In the genomic region with DNA sequence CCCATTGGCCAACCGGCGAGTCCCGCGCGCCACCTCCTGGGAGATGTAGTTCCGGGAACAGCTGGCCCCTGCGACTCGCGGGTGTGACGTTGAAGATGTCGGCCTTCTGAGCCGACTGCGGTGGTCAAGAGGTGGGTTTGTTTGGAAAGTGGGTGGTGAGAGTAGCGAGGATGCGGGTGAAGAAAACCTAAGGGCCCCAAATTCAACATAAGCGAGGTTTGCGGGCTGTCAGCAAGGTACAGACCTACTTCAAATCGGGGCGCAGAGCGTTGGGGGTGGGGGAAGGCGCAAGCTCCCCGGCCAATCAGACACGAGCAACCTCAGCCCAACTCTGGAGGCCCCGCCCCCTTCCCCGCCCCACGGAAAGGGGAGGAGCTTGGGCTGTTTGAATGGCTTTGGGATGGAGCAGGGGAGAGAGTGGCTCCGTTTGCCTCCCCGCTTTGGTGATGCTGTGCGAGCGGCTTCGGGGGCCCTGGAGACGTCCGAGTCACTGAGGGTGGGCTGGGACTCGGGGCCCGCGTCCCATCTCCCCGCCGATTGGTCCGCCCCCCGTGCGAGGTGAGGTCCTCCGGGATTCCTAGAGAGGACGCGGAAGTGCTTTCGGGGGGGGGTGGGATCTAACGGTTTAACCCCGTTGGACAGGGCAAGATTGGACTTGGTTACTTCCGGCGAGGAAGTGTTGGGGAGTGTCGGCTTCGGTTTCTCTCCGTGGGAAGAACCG, we compare ENCODE assay signal across 1 cellular context.
TF ChIP-seq lines count a peak whose summit lies in the region.

TSS of gene ZKSCAN5 (plus strand) at position 60 of the 721 bp plus-strand sequence. CDS start 1,383 bp downstream, outside the sequence.

TF ChIP-seq in K562, 482 proteins besides CTCF, POLR2A, EP300 and RAD21 (continued from another document and continues in another):
- 0 out of 4 replicates have a peak, but pooled peaks of 1 of the 2 experiments have one; percentile 41 for TF ChIP-seq BCLAF1 (IDR thresholded peaks at IDR 0.05; ENCODE audit: borderline replicate concordance in 1 of 2, control insufficient read depth in 1 of 2, low read depth in 2 of 2, low read length in 1 of 2)
- no peak; the same call in 1 of the 2 replicates for TF ChIP-seq SMAD3 (CRISPR knock-in tag; conservative IDR thresholded peaks at IDR 0.05)
- peak; percentile 78 for TF ChIP-seq L3MBTL2 (IDR thresholded peaks at IDR 0.05)
- no peak for TF ChIP-seq XRCC5 (IDR thresholded peaks at IDR 0.05; ENCODE audit: low read depth, low read length)
- no peak for TF ChIP-seq ZNF699 (CRISPR knock-in tag; IDR thresholded peaks at IDR 0.05; ENCODE audit: insufficient replicate concordance)
- no peak for TF ChIP-seq ESRRB (CRISPR knock-in tag; IDR thresholded peaks at IDR 0.05; ENCODE audit: borderline replicate concordance)
- peak; percentile 75; the same call in 1 of the 2 replicates for TF ChIP-seq FOXK1 (CRISPR knock-in tag; IDR thresholded peaks at IDR 0.05; ENCODE audit: borderline replicate concordance)
- peak; percentile 59; the same call in 1 of the 2 replicates for TF ChIP-seq TOE1 (IDR thresholded peaks at IDR 0.05; ENCODE audit: borderline replicate concordance)
- no peak for TF ChIP-seq TOE1 (CRISPR knock-in tag; IDR thresholded peaks at IDR 0.05; ENCODE audit: borderline replicate concordance, low read depth)
- TF ChIP-seq KLF13 (tag; IDR thresholded peaks at IDR 0.05; ENCODE audit: borderline replicate concordance, low read depth): peak; percentile 29; the same call in 1 of the 2 replicates
- TF ChIP-seq MTF1 (CRISPR knock-in tag; IDR thresholded peaks at IDR 0.05; ENCODE audit: borderline replicate concordance): no peak
- no peak for TF ChIP-seq STAT5B (CRISPR knock-in tag; IDR thresholded peaks at IDR 0.05)
- TF ChIP-seq CHD1 (IDR thresholded peaks at IDR 0.05; ENCODE audit: low read length): no peak
- TF ChIP-seq TAF7 (tag; IDR thresholded peaks at IDR 0.05): peak; percentile 91
- TF ChIP-seq FOXP1 (CRISPR knock-in tag; IDR thresholded peaks at IDR 0.05): no peak; the same call in 1 of the 2 replicates
- peak; percentile 70 for TF ChIP-seq ARHGAP35 (IDR thresholded peaks at IDR 0.05; ENCODE audit: partially characterized antibody)
- no peak for TF ChIP-seq ADNP (tag; IDR thresholded peaks at IDR 0.05)
- peak in 1 of 2 experiments; percentile 28; a peak in 1 of 4 replicates for TF ChIP-seq TEAD1 (CRISPR knock-in tag; IDR thresholded peaks at IDR 0.05)
- TF ChIP-seq ELF2 (CRISPR knock-in tag; IDR thresholded peaks at IDR 0.05): peak; percentile 99
- TF ChIP-seq ZNF354B (CRISPR knock-in tag; IDR thresholded peaks at IDR 0.05): no peak
- TF ChIP-seq, protein P1, sequence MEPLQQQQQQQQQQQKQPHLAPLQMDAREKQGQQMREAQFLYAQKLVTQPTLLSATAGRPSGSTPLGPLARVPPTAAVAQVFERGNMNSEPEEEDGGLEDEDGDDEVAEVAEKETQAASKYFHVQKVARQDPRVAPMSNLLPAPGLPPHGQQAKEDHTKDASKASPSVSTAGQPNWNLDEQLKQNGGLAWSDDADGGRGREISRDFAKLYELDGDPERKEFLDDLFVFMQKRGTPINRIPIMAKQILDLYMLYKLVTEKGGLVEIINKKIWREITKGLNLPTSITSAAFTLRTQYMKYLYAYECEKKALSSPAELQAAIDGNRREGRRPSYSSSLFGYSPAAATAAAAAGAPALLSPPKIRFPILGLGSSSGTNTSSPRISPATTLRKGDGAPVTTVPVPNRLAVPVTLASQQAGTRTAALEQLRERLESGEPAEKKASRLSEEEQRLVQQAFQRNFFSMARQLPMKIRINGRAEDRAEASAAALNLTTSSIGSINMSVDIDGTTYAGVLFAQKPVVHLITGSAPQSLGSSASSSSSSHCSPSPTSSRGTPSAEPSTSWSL (CRISPR knock-in tag; IDR thresholded peaks at IDR 0.05; ENCODE audit: borderline replicate concordance): no peak
- TF ChIP-seq MCM3 (IDR thresholded peaks at IDR 0.05): no peak
- TF ChIP-seq, protein P2, sequence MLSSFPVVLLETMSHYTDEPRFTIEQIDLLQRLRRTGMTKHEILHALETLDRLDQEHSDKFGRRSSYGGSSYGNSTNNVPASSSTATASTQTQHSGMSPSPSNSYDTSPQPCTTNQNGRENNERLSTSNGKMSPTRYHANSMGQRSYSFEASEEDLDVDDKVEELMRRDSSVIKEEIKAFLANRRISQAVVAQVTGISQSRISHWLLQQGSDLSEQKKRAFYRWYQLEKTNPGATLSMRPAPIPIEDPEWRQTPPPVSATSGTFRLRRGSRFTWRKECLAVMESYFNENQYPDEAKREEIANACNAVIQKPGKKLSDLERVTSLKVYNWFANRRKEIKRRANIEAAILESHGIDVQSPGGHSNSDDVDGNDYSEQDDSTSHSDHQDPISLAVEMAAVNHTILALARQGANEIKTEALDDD (IDR thresholded peaks at IDR 0.05): peak; percentile 32; the same call in 1 of the 2 replicates
- TF ChIP-seq ZNF785 (CRISPR knock-in tag; IDR thresholded peaks at IDR 0.05): no peak
- peak; percentile 73 for TF ChIP-seq HDAC2 (IDR thresholded peaks at IDR 0.05)
- TF ChIP-seq HOXB6 (CRISPR knock-in tag; IDR thresholded peaks at IDR 0.05; ENCODE audit: borderline replicate concordance): no peak
- no peak for TF ChIP-seq BRF1 (IDR thresholded peaks at IDR 0.05; ENCODE audit: borderline replicate concordance, extremely low read depth, insufficient read length)
- no peak for TF ChIP-seq RERE (CRISPR knock-in tag; IDR thresholded peaks at IDR 0.05; ENCODE audit: borderline replicate concordance)
- peak; percentile 93 for TF ChIP-seq TAF9B (IDR thresholded peaks at IDR 0.05; ENCODE audit: partially characterized antibody)
- TF ChIP-seq ZNF384 (IDR thresholded peaks at IDR 0.05; ENCODE audit: low read depth, low read length): peak; percentile 32; the same call in 1 of the 2 replicates
- peak in 1 of 2 experiments; percentile 63; a peak in 1 of 4 replicates for TF ChIP-seq ZMIZ1 (IDR thresholded peaks at IDR 0.05; ENCODE audit: low read depth in 2 of 2, low read length in 2 of 2)
- TF ChIP-seq ZZZ3 (IDR thresholded peaks at IDR 0.05): no peak
- TF ChIP-seq TAL1 (IDR thresholded peaks at IDR 0.05): no peak
- TF ChIP-seq ZNF12 (CRISPR knock-in tag; IDR thresholded peaks at IDR 0.05): no peak; the same call in 1 of the 2 replicates
- TF ChIP-seq ZSCAN29 (IDR thresholded peaks at IDR 0.05): no peak
- no peak for TF ChIP-seq ZKSCAN3 (CRISPR knock-in tag; IDR thresholded peaks at IDR 0.05)
- TF ChIP-seq DIDO1 (tag; IDR thresholded peaks at IDR 0.05; ENCODE audit: low read depth): peak; percentile 81
- TF ChIP-seq WHSC1 (IDR thresholded peaks at IDR 0.05; ENCODE audit: low read length): no peak
- no peak for TF ChIP-seq ZFP30 (CRISPR knock-in tag; IDR thresholded peaks at IDR 0.05; ENCODE audit: borderline replicate concordance)
- no peak for TF ChIP-seq ZFP36 (IDR thresholded peaks at IDR 0.05; ENCODE audit: low read depth, low read length, partially characterized antibody)
- no peak for TF ChIP-seq CBFB (CRISPR knock-in tag; IDR thresholded peaks at IDR 0.05)
- TF ChIP-seq RCOR1 (IDR thresholded peaks at IDR 0.05; ENCODE audit: borderline replicate concordance in 1 of 2, low read depth in 2 of 2, low read length in 2 of 2): peak in 1 of 2 experiments; percentile 41; a peak in 2 of 4 replicates
- TF ChIP-seq KLF16 (IDR thresholded peaks at IDR 0.05): no peak
- TF ChIP-seq CREB5 (CRISPR knock-in tag; IDR thresholded peaks at IDR 0.05): no peak
- peak; percentile 62 to 71; a peak in 3 of 4 replicates for TF ChIP-seq FOXK2 (conservative IDR thresholded peaks at IDR 0.05 in 1 of 2, IDR thresholded peaks at IDR 0.05 in 1 of 2; ENCODE audit: low read depth in 2 of 2)
- no peak for TF ChIP-seq ZNF217 (CRISPR knock-in tag; IDR thresholded peaks at IDR 0.05)
- TF ChIP-seq NFIX (CRISPR knock-in tag; IDR thresholded peaks at IDR 0.05; ENCODE audit: low read depth): no peak
- 0 out of 2 replicates have a peak, but pooled peaks have one; percentile 53 for TF ChIP-seq ZBED1 (IDR thresholded peaks at IDR 0.05)
- peak; percentile 78; the same call in 1 of the 2 replicates for TF ChIP-seq MYC (IDR thresholded peaks at IDR 0.05; ENCODE audit: low read depth, low read length)
- TF ChIP-seq MYC (CRISPR knock-in tag; IDR thresholded peaks at IDR 0.05; ENCODE audit: borderline replicate concordance, low read depth): no peak
